Comparison of ENCODE assay signal across 14 cellular contexts in the genomic region with DNA sequence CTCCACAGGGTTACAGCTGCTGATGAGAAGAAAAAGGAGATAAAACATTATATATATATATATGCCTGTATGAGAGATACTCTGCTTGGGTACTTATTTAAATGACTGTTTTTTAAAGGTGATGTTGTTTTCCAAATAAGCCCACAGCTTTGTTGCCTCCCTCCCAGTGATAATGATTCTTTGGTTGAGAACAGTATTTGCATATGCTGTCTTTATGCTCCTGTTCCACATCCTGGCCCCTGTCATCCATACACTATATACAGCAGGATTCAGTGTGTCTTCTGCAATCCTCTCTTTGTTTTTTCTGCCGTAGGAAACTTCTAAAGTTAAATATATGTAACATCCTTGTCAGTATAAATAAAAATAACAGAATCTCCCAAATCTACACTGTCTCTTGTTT.
"Had no signal": no experiment of that assay in that cellular context is flagged by ENCODE, and none has a peak within 500 bp of the region (broad histone marks: within the 10 kb centered on the region; RNA-seq: fewer than 3 reads in every experiment).

No MANE protein-coding gene starts in this region.

- H3K4me1 Mint-ChIP-seq: IgD-negative memory B cell had no signal

- ATAC-seq: K562 had no signal

- H3K27me3 Mint-ChIP-seq: IgD-negative memory B cell had no signal

- H3K9me3 Mint-ChIP-seq: IgD-negative memory B cell had no signal

- H3K27ac Mint-ChIP-seq: IgD-negative memory B cell had no signal

- H3K4me3 Mint-ChIP-seq: IgD-negative memory B cell had no signal

- H3K36me3 Mint-ChIP-seq: IgD-negative memory B cell had no signal

- DNase-seq: Kasumi-1, MM.1S, NCI-H1092 treated with DMSO at 0.1 percent for 48 hours, NCI-H1436, NCI-H1694 treated with DMSO at 0.1 percent for 48 hours, NCI-H1930, NCI-H2081, NCI-H2107, NCI-H2227 treated with DMSO at 0.1 percent for 48 hours, Right ventricle myocardium superior, RPMI8226, SIG-M5 had no signal
